In the genomic region with DNA sequence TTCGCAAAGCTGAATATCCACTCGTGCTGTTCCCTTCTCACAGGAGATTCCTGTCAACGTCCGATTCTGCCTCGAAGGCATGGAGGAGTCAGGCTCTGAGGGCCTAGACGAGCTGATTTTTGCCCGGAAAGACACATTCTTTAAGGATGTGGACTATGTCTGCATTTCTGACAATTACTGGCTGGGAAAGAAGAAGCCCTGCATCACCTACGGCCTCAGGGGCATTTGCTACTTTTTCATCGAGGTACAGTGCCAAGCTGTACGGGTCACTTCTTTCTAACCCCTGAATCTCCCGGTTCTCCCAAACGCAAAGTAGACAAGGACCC, we compare ENCODE assay signal across 24 cellular contexts. TPM values are rescaled to one million over a fixed set of nuclear protein-coding genes. Genes with fewer than 3 reads are reported as not detected.
"Had no signal": no experiment of that assay in that cellular context is flagged by ENCODE, and none has a peak within 500 bp of the region (broad histone marks: within the 10 kb centered on the region; RNA-seq: fewer than 3 reads in every experiment).

No MANE protein-coding gene starts in this region.

- H3K27ac ChIP-seq: brain microvascular endothelial cell, cardiac muscle cell had no signal

- H3K27me3 ChIP-seq: brain microvascular endothelial cell, cardiac muscle cell had no signal

- H3K9me3 Mint-ChIP-seq: activated B cell treated with CpG ODN at 0.5 μM for 24 hours; activated CD4-positive, alpha-beta memory T cell treated with anti-CD3 and anti-CD28 coated beads for 36 hours; activated CD4-positive, alpha-beta T cell treated with anti-CD3 and anti-CD28 coated beads, Interleukin-2, amount 10 ng/mL, durations not matched to agents 7 days and 5 days; activated naive CD4-positive, alpha-beta T cell treated with anti-CD3 and anti-CD28 coated beads for 36 hours; activated T-helper 17 cell treated with anti-CD3 and anti-CD28 coated beads, Interleukin-2, amount 50 U/mL, for 72 hours; T-helper 1 cell treated with Interleukin-12 subunit alpha and Interleukin-12 subunit beta and Interleukin-4 antibody, amounts not matched to agents 30 μg/mL and 1 μg/mL, for 36 hours had no signal

- H3K27me3 Mint-ChIP-seq: activated B cell treated with CpG ODN at 0.5 μM for 24 hours; activated CD4-positive, alpha-beta memory T cell treated with anti-CD3 and anti-CD28 coated beads for 36 hours; activated CD4-positive, alpha-beta T cell treated with anti-CD3 and anti-CD28 coated beads, Interleukin-2, amount 10 ng/mL, durations not matched to agents 7 days and 5 days; activated naive CD8-positive, alpha-beta T cell; activated T-helper 17 cell treated with anti-CD3 and anti-CD28 coated beads, Interleukin-2, amount 50 U/mL, for 72 hours had no signal

- H3K4me3 ChIP-seq: cardiac muscle cell had no signal

- ATAC-seq: activated T-helper 17 cell treated with anti-CD3 and anti-CD28 coated beads, Interleukin-2, amount 50 U/mL, for 72 hours; PC-3 had no signal

- H3K4me3 Mint-ChIP-seq: activated B cell treated with CpG ODN at 0.5 μM for 24 hours; activated CD4-positive, alpha-beta memory T cell treated with anti-CD3 and anti-CD28 coated beads for 36 hours; activated CD4-positive, alpha-beta T cell treated with anti-CD3 and anti-CD28 coated beads, Interleukin-2, amount 10 ng/mL, durations not matched to agents 7 days and 5 days; activated naive CD4-positive, alpha-beta T cell treated with anti-CD3 and anti-CD28 coated beads for 36 hours; activated naive CD8-positive, alpha-beta T cell; activated T-helper 17 cell treated with anti-CD3 and anti-CD28 coated beads, Interleukin-2, amount 50 U/mL, for 72 hours; T-helper 1 cell treated with Interleukin-12 subunit alpha and Interleukin-12 subunit beta and Interleukin-4 antibody, amounts not matched to agents 30 μg/mL and 1 μg/mL, for 36 hours had no signal

- DNase-seq: activated B cell treated with CpG ODN at 0.5 μM for 24 hours; activated CD4-positive, alpha-beta memory T cell treated with anti-CD3 and anti-CD28 coated beads for 36 hours; activated CD4-positive, alpha-beta T cell treated with anti-CD3 and anti-CD28 coated beads, Interleukin-2, amount 10 ng/mL, durations not matched to agents 7 days and 5 days; activated gamma-delta T cell; activated naive CD4-positive, alpha-beta T cell treated with anti-CD3 and anti-CD28 coated beads for 36 hours; activated T-cell treated with anti-CD3 and anti-CD28 coated beads for 4 hours; activated T-cell treated with anti-CD3 and anti-CD28 coated beads, Interleukin-2, amount 50 U/mL, for 48 hours; amygdala; brain microvascular endothelial cell; Kasumi-1; NCI-H1048; NCI-H146; NCI-H187 treated with DMSO at 0.1 percent for 48 hours; NCI-H2081 treated with DMSO at 0.1 percent for 48 hours; NCI-H446; NCI-H524; PC-3; SHP77 treated with DMSO at 0.1 percent for 48 hours; T-helper 9 cell had no signal

- H3K27ac Mint-ChIP-seq: activated B cell treated with CpG ODN at 0.5 μM for 24 hours; activated CD4-positive, alpha-beta memory T cell treated with anti-CD3 and anti-CD28 coated beads for 36 hours; activated CD4-positive, alpha-beta T cell treated with anti-CD3 and anti-CD28 coated beads, Interleukin-2, amount 10 ng/mL, durations not matched to agents 7 days and 5 days; activated naive CD4-positive, alpha-beta T cell treated with anti-CD3 and anti-CD28 coated beads for 36 hours; activated naive CD8-positive, alpha-beta T cell; activated T-helper 17 cell treated with anti-CD3 and anti-CD28 coated beads, Interleukin-2, amount 50 U/mL, for 72 hours; T-helper 1 cell treated with Interleukin-12 subunit alpha and Interleukin-12 subunit beta and Interleukin-4 antibody, amounts not matched to agents 30 μg/mL and 1 μg/mL, for 36 hours had no signal

RNA-seq across cellular contexts. Expression of gene CNDP1, which starts 23.6 kb away (rescaled TPM):
- total RNA-seq: activated CD4-positive, alpha-beta memory T cell treated with anti-CD3 and anti-CD28 coated beads for 36 hours; activated CD4-positive, alpha-beta T cell treated with anti-CD3 and anti-CD28 coated beads, Interleukin-2, amount 10 ng/mL, durations not matched to agents 7 days and 5 days; activated CD8-positive, alpha-beta memory T cell treated with anti-CD3 and anti-CD28 coated beads for 36 hours; activated naive CD4-positive, alpha-beta T cell treated with anti-CD3 and anti-CD28 coated beads for 36 hours; cardiac muscle cell; PC-3 had no signal
- polyA plus RNA-seq: cardiac muscle cell had no signal

RNA-seq across cellular contexts. Expression of gene DIPK1C, which starts 53.6 kb away (rescaled TPM):
- total RNA-seq: activated B cell treated with CpG ODN at 0.5 μM for 24 hours; activated CD4-positive, alpha-beta memory T cell treated with anti-CD3 and anti-CD28 coated beads for 36 hours; activated CD4-positive, alpha-beta T cell treated with anti-CD3 and anti-CD28 coated beads, Interleukin-2, amount 10 ng/mL, durations not matched to agents 7 days and 5 days; activated CD8-positive, alpha-beta memory T cell treated with anti-CD3 and anti-CD28 coated beads for 36 hours; activated naive CD4-positive, alpha-beta T cell treated with anti-CD3 and anti-CD28 coated beads for 36 hours; activated T-helper 17 cell treated with anti-CD3 and anti-CD28 coated beads, Interleukin-2, amount 50 U/mL, for 72 hours; cardiac muscle cell; PC-3 had no signal
- polyA plus RNA-seq: cardiac muscle cell had no signal
